Comparison of ENCODE assay signal across 1 cellular context in the genomic region with DNA sequence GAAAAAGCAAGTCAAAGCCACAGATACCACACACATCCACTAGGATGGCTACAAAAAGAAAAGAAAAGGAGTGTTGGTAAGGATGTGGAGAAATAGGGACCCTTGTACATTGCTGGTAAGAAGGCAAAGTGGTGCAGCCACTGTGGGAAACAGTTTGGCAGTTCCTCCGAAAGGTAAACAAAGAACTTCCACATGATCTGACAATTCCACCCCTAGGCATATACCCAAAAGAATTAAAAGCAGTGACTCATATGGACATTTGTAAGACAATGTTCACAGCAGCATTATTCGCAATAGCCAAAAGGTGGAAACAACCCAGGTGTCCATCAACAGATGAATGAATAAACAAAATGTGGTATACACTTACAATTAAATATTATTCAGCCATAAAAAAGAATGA.
TF ChIP-seq lines count a peak whose summit lies in the region.

No MANE protein-coding gene starts in this region.

TF ChIP-seq in HepG2, 621 proteins besides CTCF, POLR2A, EP300 and RAD21:
- TF ChIP-seq TCF12 (IDR thresholded peaks at IDR 0.05) (no peak), TCF12 (CRISPR knock-in tag; IDR thresholded peaks at IDR 0.05) (no peak), MXD4 (CRISPR knock-in tag; IDR thresholded peaks at IDR 0.05) (no peak)
